14 cellular contexts compared by ENCODE assay signal in the genomic region with DNA sequence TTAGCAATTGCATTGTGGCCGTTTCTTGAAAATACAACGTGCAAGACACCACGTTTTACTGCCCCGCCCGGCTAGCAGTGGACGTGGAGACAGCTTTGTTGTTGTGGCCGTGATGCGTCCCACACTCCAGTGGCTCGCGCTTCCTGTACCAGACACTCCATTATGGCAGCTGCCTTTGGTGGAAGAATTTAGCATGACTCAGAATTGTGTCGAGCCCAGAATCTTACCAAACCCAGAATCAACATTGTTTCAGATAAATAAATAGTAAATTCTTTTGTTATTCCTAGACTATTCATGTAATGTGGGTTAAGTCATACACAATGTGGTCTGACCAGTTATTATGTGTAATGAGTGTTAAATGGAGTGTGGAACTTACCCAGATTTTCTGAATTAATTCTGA. TPM values are rescaled to one million over a fixed set of nuclear protein-coding genes. Genes with fewer than 3 reads are reported as not detected.
DNase-seq lines count a peak whose midpoint lies in the region; TF ChIP-seq lines count a peak whose summit lies in the region.
"Had no signal": no experiment of that assay in that cellular context is flagged by ENCODE, and none has a peak within 500 bp of the region (broad histone marks: within the 10 kb centered on the region; RNA-seq: fewer than 3 reads in every experiment).

No MANE protein-coding gene starts in this region.

- peaks cover 17% of the 10 kb centered on the region for H3K27me3 ChIP-seq in osteoblast (ENCODE audit: insufficient read depth, low read length)

- H3K27ac ChIP-seq in osteoblast (ENCODE audit: low read depth, low read length), result no peak overlapping the region

- H4K20me1 ChIP-seq in osteoblast (ENCODE audit: insufficient read depth, low read length), result peaks cover 3% of the 10 kb centered on the region

- peak overlapping the region; percentile 62 for H3K4me2 ChIP-seq in osteoblast (ENCODE audit: insufficient read depth, low read length)

- no peak for TF ChIP-seq POLR2A in erythroblast (IDR thresholded peaks at IDR 0.05; ENCODE audit: low read length)

- no peaks in the 10 kb centered on the region for H3K9me3 ChIP-seq in osteoblast (ENCODE audit: low read depth, low read length)

- TF ChIP-seq CTCF in epithelial cell of esophagus (IDR thresholded peaks at IDR 0.05; ENCODE audit: insufficient read depth, low read depth, low read length, missing control alignments) (no peak), osteoblast (IDR thresholded peaks at IDR 0.05; ENCODE audit: extremely low read depth, low read depth, low read length) (no peak)

- H3K4me1 ChIP-seq in osteoblast (ENCODE audit: insufficient read depth, low read length), result peaks cover 17% of the 10 kb centered on the region

- no peaks in the 10 kb centered on the region for H3K79me2 ChIP-seq in osteoblast (ENCODE audit: insufficient read depth, low read length)

- DNase-seq in EH (ENCODE audit: low read depth) (peak; percentile 90), NCI-H748 treated with DMSO at 0.1 percent for 48 hours (lab: John Stamatoyannopoulos, UW) (peak; percentile 15), epithelial cell of esophagus (ENCODE audit: low read depth) (peak; percentile 91), osteoblast (ENCODE audit: insufficient read length, low spot score, missing footprints) (peak; percentile 92), HuH-7.5 (ENCODE audit: low spot score) (no peak), erythroblast (lab: John Stamatoyannopoulos, UW) (no peak), anterior cingulate cortex (lab: John Stamatoyannopoulos, UW) (no peak)
- DNase-seq in activated CD4-positive, alpha-beta T cell treated with anti-CD3 and anti-CD28 coated beads, Interleukin-2, amount 50 U/mL, for 4 hours, result no peak
- DNase-seq: activated gamma-delta T cell; CD4-positive, alpha-beta memory T cell; GF-D8; NCI-H226; OCI-M1 had no signal

- H3K4me3 ChIP-seq in epithelial cell of esophagus (ENCODE audit: low read length) (no peak overlapping the region), osteoblast (ENCODE audit: insufficient read depth, low read length) (no peak overlapping the region)

- H2AFZ ChIP-seq in osteoblast (ENCODE audit: low read length), result no peak overlapping the region

- no peaks in the 10 kb centered on the region for H3K36me3 ChIP-seq in osteoblast (ENCODE audit: insufficient read depth, low read length)

RNA-seq across cellular contexts. Expression of a gene that starts 25.3 kb away (rescaled TPM):
- 0.29 and 0.36 TPM in 2 replicates for total RNA-seq in osteoblast
- total RNA-seq: glomerular endothelial cell had no signal

RNA-seq across cellular contexts. Expression of a gene that starts 27.9 kb away (rescaled TPM):
- 94.1 and 95.2 TPM in 2 replicates for total RNA-seq in osteoblast

RNA-seq across cellular contexts. Expression of a gene that starts 41.3 kb away (rescaled TPM):
- total RNA-seq in osteoblast, result 38.0 and 39.2 TPM in 2 replicates

RNA-seq across cellular contexts. Expression of a gene that starts 47.6 kb away (rescaled TPM):
- total RNA-seq in osteoblast, result 10.0 and 10.9 TPM in 2 replicates

Comparison
In these comparisons a context has a peak if more than half of its experiments do, and no peak if none do; other contexts are left out.
1. DNase-seq: peak in EH (single experiment), NCI-H748 treated with DMSO at 0.1 percent for 48 hours (single experiment), epithelial cell of esophagus (single experiment) and osteoblast (single experiment); none in HuH-7.5 (single experiment), erythroblast (0 of 2), activated CD4-positive, alpha-beta T cell treated with anti-CD3 and anti-CD28 coated beads, Interleukin-2, amount 50 U/mL, for 4 hours (0 of 2) and anterior cingulate cortex (0 of 58).